In genomic region chr9:130366888-130367550, GRCh38 we compare ENCODE assay signal across 16 cellular contexts.
A peak's percentile ranks its signal among the peaks of the same experiment; 100 is the strongest.
DNase-seq lines count a peak whose midpoint lies in the region; ATAC-seq and TF ChIP-seq lines count a peak whose summit lies in the region.
"Had no signal": no experiment of that assay in that cellular context is flagged by ENCODE, and none has a peak within 500 bp of the region (broad histone marks: within the 10 kb centered on the region; RNA-seq: fewer than 3 reads in every experiment).

No MANE protein-coding gene starts in this region.

- no peak overlapping the region for H3K18ac ChIP-seq in trophoblast cell (ENCODE audit: low read length)

- DNase-seq in RPMI7951 (ENCODE audit: low read depth) (peak; percentile 13), endothelial cell (ENCODE audit: low spot score) (no peak), neural progenitor cell (ENCODE audit: low spot score) (no peak), trophoblast cell (no peak), germinal center (ENCODE audit: low spot score) (no peak), NCI-H510A (lab: John Stamatoyannopoulos, UW) (no peak)
- DNase-seq: BE2C; CD4-positive, alpha-beta memory T cell; DMS79; GM23248; H7 had no signal

- H4K20me1 ChIP-seq in neural progenitor cell (ENCODE audit: low read depth), result no peaks in the 10 kb centered on the region

- peak overlapping the region; percentile 53 for H3K27ac Mint-ChIP-seq in activated T-helper 17 cell treated with anti-CD3 and anti-CD28 coated beads, Interleukin-2, amount 50 U/mL, for 72 hours
- H3K27ac Mint-ChIP-seq in endothelial cell (ENCODE audit: unreplicated experiment) (peak overlapping the region; percentile 58), neural progenitor cell (peak overlapping the region; percentile 67)

- ATAC-seq in activated T-helper 17 cell treated with anti-CD3 and anti-CD28 coated beads, Interleukin-2, amount 50 U/mL, for 72 hours (replicated peaks), result no peak
- ATAC-seq in HG03159 (IDR thresholded peaks at IDR 0.05; ENCODE audit: unreplicated experiment), result no peak
- ATAC-seq: A549, GM12878 had no signal

- no peaks in the 10 kb centered on the region for H3K27me3 ChIP-seq in neural progenitor cell
- H3K27me3 ChIP-seq in trophoblast cell (ENCODE audit: insufficient read depth, low read length), result no peaks in the 10 kb centered on the region
- H3K27me3 ChIP-seq: BE2C had no signal

- no peaks in the 10 kb centered on the region for H3K36me3 Mint-ChIP-seq in activated T-helper 17 cell treated with anti-CD3 and anti-CD28 coated beads, Interleukin-2, amount 50 U/mL, for 72 hours (ENCODE audit: low read depth)
- H3K36me3 Mint-ChIP-seq in endothelial cell (ENCODE audit: low read depth, unreplicated experiment), result peaks cover 8% of the 10 kb centered on the region
- no peaks in the 10 kb centered on the region for H3K36me3 Mint-ChIP-seq in neural progenitor cell
- H3K36me3 Mint-ChIP-seq: CD4-positive, alpha-beta memory T cell had no signal

- H2AFZ ChIP-seq in neural progenitor cell (replicated peaks) (no peak overlapping the region), trophoblast cell (ENCODE audit: insufficient read depth, low read length, poor library complexity) (no peak overlapping the region)
- H2AFZ ChIP-seq: GM23248 had no signal

- no peaks in the 10 kb centered on the region for H3K79me1 ChIP-seq in trophoblast cell (ENCODE audit: low read length)

- H3K4me3 Mint-ChIP-seq in activated T-helper 17 cell treated with anti-CD3 and anti-CD28 coated beads, Interleukin-2, amount 50 U/mL, for 72 hours, result no peak overlapping the region
- H3K4me3 Mint-ChIP-seq in endothelial cell (ENCODE audit: unreplicated experiment) (no peak overlapping the region), neural progenitor cell (no peak overlapping the region)
- H3K4me3 Mint-ChIP-seq: CD4-positive, alpha-beta memory T cell had no signal

- H4K12ac ChIP-seq in trophoblast cell (ENCODE audit: low read depth, low read length), result no peak overlapping the region

- peaks cover 3% of the 10 kb centered on the region for H3K27me3 Mint-ChIP-seq in activated T-helper 17 cell treated with anti-CD3 and anti-CD28 coated beads, Interleukin-2, amount 50 U/mL, for 72 hours
- H3K27me3 Mint-ChIP-seq in endothelial cell (ENCODE audit: unreplicated experiment), result peaks cover 8% of the 10 kb centered on the region
- H3K27me3 Mint-ChIP-seq in neural progenitor cell (ENCODE audit: insufficient read depth, low read depth), result peaks cover 9% of the 10 kb centered on the region

- peaks cover 9% of the 10 kb centered on the region for H3K4me1 Mint-ChIP-seq in activated T-helper 17 cell treated with anti-CD3 and anti-CD28 coated beads, Interleukin-2, amount 50 U/mL, for 72 hours
- H3K4me1 Mint-ChIP-seq in endothelial cell (ENCODE audit: unreplicated experiment) (peaks cover 14% of the 10 kb centered on the region), neural progenitor cell (peaks cover 8% of the 10 kb centered on the region)

- no peak overlapping the region for H2BK12ac ChIP-seq in trophoblast cell (ENCODE audit: low read length)

- H3K23ac ChIP-seq in trophoblast cell (ENCODE audit: low read length), result no peak overlapping the region

- no peak for TF ChIP-seq CTCF in endothelial cell (IDR thresholded peaks at IDR 0.05; ENCODE audit: unreplicated experiment)
- no peak for TF ChIP-seq CTCF in neural progenitor cell (IDR thresholded peaks at IDR 0.05)

- H3K4me1 ChIP-seq in neural progenitor cell (peaks cover 2% of the 10 kb centered on the region), trophoblast cell (ENCODE audit: control insufficient read depth in 1 of 2, insufficient read depth in 2 of 2, low read length in 2 of 2) (peaks cover 3 to 6% of the 10 kb centered on the region in 2 experiments)
- H3K4me1 ChIP-seq: A549 had no signal

- WGBS in trophoblast cell (ENCODE audit: extremely low coverage, insufficient coverage, insufficient read length), result no CpG with 5 or more reads among the region's 8 CpGs

- H3K27ac ChIP-seq in neural progenitor cell, result no peak overlapping the region
- no peak overlapping the region for H3K27ac ChIP-seq in trophoblast cell (ENCODE audit: low read depth, low read length)
- H3K27ac ChIP-seq: A549, C4-2B, GM23248 had no signal

- H2AK5ac ChIP-seq in trophoblast cell (ENCODE audit: low read length), result no peak overlapping the region

- no peak overlapping the region for H2BK5ac ChIP-seq in trophoblast cell (ENCODE audit: low read depth, low read length, poor library complexity)

- H3K9me3 ChIP-seq in neural progenitor cell (ENCODE audit: low read depth), result no peaks in the 10 kb centered on the region
- H3K9me3 ChIP-seq in trophoblast cell (ENCODE audit: insufficient read depth, low read depth, low read length), result peaks cover 3% of the 10 kb centered on the region
- H3K9me3 ChIP-seq: A549, BE2C had no signal

- H4K91ac ChIP-seq in trophoblast cell (ENCODE audit: low read depth, low read length), result no peak overlapping the region

- H4K8ac ChIP-seq in trophoblast cell (ENCODE audit: low read depth, low read length), result no peak overlapping the region

- no peaks in the 10 kb centered on the region for H3K9me3 Mint-ChIP-seq in activated T-helper 17 cell treated with anti-CD3 and anti-CD28 coated beads, Interleukin-2, amount 50 U/mL, for 72 hours
- H3K9me3 Mint-ChIP-seq in endothelial cell (ENCODE audit: unreplicated experiment) (no peaks in the 10 kb centered on the region), neural progenitor cell (no peaks in the 10 kb centered on the region)

- no peak overlapping the region for H3K4me3 ChIP-seq in neural progenitor cell
- no peak overlapping the region for H3K4me3 ChIP-seq in trophoblast cell (ENCODE audit: low read depth, low read length)
- H3K4me3 ChIP-seq: A549, GM12878, GM23248 had no signal

- no peaks in the 10 kb centered on the region for H3K36me3 ChIP-seq in neural progenitor cell
- H3K36me3 ChIP-seq in trophoblast cell (ENCODE audit: control insufficient read depth in 1 of 2, insufficient read depth in 2 of 2, low read length in 2 of 2), result no peaks in the 10 kb centered on the region
- H3K36me3 ChIP-seq: BE2C had no signal

- H3K14ac ChIP-seq in trophoblast cell (ENCODE audit: low read length), result no peak overlapping the region

- H3F3A ChIP-seq in neural progenitor cell (ENCODE audit: low read depth), result no peaks in the 10 kb centered on the region

- H3K79me2 ChIP-seq in neural progenitor cell (ENCODE audit: low read depth) (no peaks in the 10 kb centered on the region), trophoblast cell (ENCODE audit: control insufficient read depth, insufficient read depth, low read length, poor library complexity) (no peaks in the 10 kb centered on the region)

- H3K4me2 ChIP-seq in neural progenitor cell (no peak overlapping the region), trophoblast cell (ENCODE audit: low read length) (no peak overlapping the region)
- H3K4me2 ChIP-seq: A549 had no signal

- no peak overlapping the region for H2BK120ac ChIP-seq in trophoblast cell (ENCODE audit: insufficient read depth, low read length, poor library complexity)

- H3K9ac ChIP-seq in neural progenitor cell (no peak overlapping the region), trophoblast cell (ENCODE audit: low read length) (no peak overlapping the region)
- H3K9ac ChIP-seq: GM23248 had no signal

- H3K4ac ChIP-seq in trophoblast cell (ENCODE audit: low read depth, low read length), result no peak overlapping the region
